15 cellular contexts compared by ENCODE assay signal in genomic region chr7:116966606-116967005, GRCh38. TPM values are rescaled to one million over a fixed set of nuclear protein-coding genes. Genes with fewer than 3 reads are reported as not detected.
DNase-seq lines count a peak whose midpoint lies in the region; TF ChIP-seq lines count a peak whose summit lies in the region.
"Had no signal": no experiment of that assay in that cellular context is flagged by ENCODE, and none has a peak within 500 bp of the region (broad histone marks: within the 10 kb centered on the region; RNA-seq: fewer than 3 reads in every experiment).

No MANE protein-coding gene starts in this region.

- CTCF ChIA-PET in Calu3 (lab: Charles Lee) = interaction anchor here (0.7 kb wide), 1 partner anchor 13 kb away, joined by 3 read pairs; the partner anchor contains the start of gene ST7

- no TSS peak for BruUV-seq in Calu3 (replicated peaks; lab: Mats Ljungman, UMichigan)

- H3K4me3 ChIP-seq in AG10803 (ENCODE audit: low read length) = no peak overlapping the region
- H3K4me3 ChIP-seq: BLaER1 had no signal

- H3K4me1 Mint-ChIP-seq in Calu3 (ENCODE audit: low read depth, unreplicated experiment) = peaks cover 11% of the 10 kb centered on the region

- intact Hi-C loops in Calu3 (cut with micrococcal nuclease; ENCODE audit: unreplicated experiment) = no loop called here

- DNase-seq in AG10803 (ENCODE audit: low read depth) (peak; percentile 75), NCI-H69 (lab: John Stamatoyannopoulos, UW) (peak; percentile 55), fibroblast of gingiva (ENCODE audit: low read depth) (peak; percentile 58), midbrain (lab: John Stamatoyannopoulos, UW) (peak; percentile 25), Calu3 (no peak), NCI-H1417 treated with DMSO at 0.1 percent for 48 hours (lab: John Stamatoyannopoulos, UW) (no peak), HCEC 1CT (no peak)
- DNase-seq in activated naive CD4-positive, alpha-beta T cell treated with anti-CD3 and anti-CD28 coated beads, Interleukin-2, amount 50 U/mL, for 16 hours = no peak
- DNase-seq: AML-193; Caco-2; CD8-positive, alpha-beta memory T cell; DMS53; GF-D8 had no signal

- no peaks in the 10 kb centered on the region for H3K27me3 Mint-ChIP-seq in Calu3 (ENCODE audit: unreplicated experiment)
- H3K27me3 Mint-ChIP-seq: IgD-negative memory B cell had no signal

- H3K27ac Mint-ChIP-seq in Calu3 (ENCODE audit: unreplicated experiment) = no peak overlapping the region

- H3K36me3 Mint-ChIP-seq in Calu3 (ENCODE audit: insufficient read depth, unreplicated experiment) = no peaks in the 10 kb centered on the region
- H3K36me3 Mint-ChIP-seq: CD8-positive, alpha-beta memory T cell; IgD-negative memory B cell had no signal

- TF ChIP-seq CTCF in AG10803 (conservative IDR thresholded peaks at IDR 0.05; ENCODE audit: low read length) = no peak
- TF ChIP-seq CTCF in Calu3 (IDR thresholded peaks at IDR 0.05; ENCODE audit: unreplicated experiment) = no peak

- no peaks in the 10 kb centered on the region for H3K9me3 Mint-ChIP-seq in Calu3 (ENCODE audit: low read depth, unreplicated experiment)
- H3K9me3 Mint-ChIP-seq: CD8-positive, alpha-beta memory T cell; IgD-negative memory B cell had no signal

- H3K4me3 Mint-ChIP-seq in Calu3 (ENCODE audit: low read depth, unreplicated experiment) = no peak overlapping the region
- H3K4me3 Mint-ChIP-seq: CD8-positive, alpha-beta memory T cell; IgD-negative memory B cell had no signal

RNA-seq across cellular contexts. Expression of gene ST7, which starts 13.3 kb away (rescaled TPM):
- 16.0 and 17.7 TPM in 2 replicates for total RNA-seq in Calu3 (2022)

Comparison
In these comparisons a context has a peak if more than half of its experiments do, and no peak if none do; other contexts are left out.
1. DNase-seq: peak in AG10803 (single experiment), NCI-H69 (single experiment), fibroblast of gingiva (single experiment) and midbrain (single experiment); none in Calu3 (single experiment), activated naive CD4-positive, alpha-beta T cell treated with anti-CD3 and anti-CD28 coated beads, Interleukin-2, amount 50 U/mL, for 16 hours (single experiment), NCI-H1417 treated with DMSO at 0.1 percent for 48 hours (single experiment) and HCEC 1CT (single experiment).